ENCODE assay signal across 1 cellular context in genomic region chr16:57409870-57410585, GRCh38.
TF ChIP-seq lines count a peak whose summit lies in the region.

No MANE protein-coding gene starts in this region.

TF ChIP-seq in K562, 482 proteins besides CTCF, POLR2A, EP300 and RAD21:
- TF ChIP-seq ZFP36 (IDR thresholded peaks at IDR 0.05; ENCODE audit: low read depth, low read length, partially characterized antibody) (peak; percentile 89), POLR2AphosphoS5 (IDR thresholded peaks at IDR 0.05; ENCODE audit: control insufficient read depth, insufficient read depth, low read depth, low read length) (no peak), PBX2 (CRISPR knock-in tag; IDR thresholded peaks at IDR 0.05; ENCODE audit: low read depth) (no peak), PBX2 (tag; conservative IDR thresholded peaks at IDR 0.05; ENCODE audit: low read depth) (0 out of 2 replicates have a peak, but pooled peaks have one; percentile 21), NR2C2 (CRISPR knock-in tag; IDR thresholded peaks at IDR 0.05) (no peak), NR2C2 (tag; IDR thresholded peaks at IDR 0.05) (no peak), PKNOX1 (IDR thresholded peaks at IDR 0.05) (peak; percentile 31; the same call in 1 of the 2 replicates), ZNF121 (CRISPR knock-in tag; conservative IDR thresholded peaks at IDR 0.05) (no peak), EGR1 (conservative IDR thresholded peaks at IDR 0.05) (no peak), TCFL5 (CRISPR knock-in tag; conservative IDR thresholded peaks at IDR 0.05) (no peak), ZNF695 (CRISPR knock-in tag; IDR thresholded peaks at IDR 0.05) (no peak), ATF2 (CRISPR knock-in tag; IDR thresholded peaks at IDR 0.05) (no peak), MEIS2 (IDR thresholded peaks at IDR 0.05; ENCODE audit: partially characterized antibody) (peak; percentile 39), CTBP1 (IDR thresholded peaks at IDR 0.05; ENCODE audit: borderline replicate concordance) (no peak), ZNF75A (CRISPR knock-in tag; IDR thresholded peaks at IDR 0.05) (no peak), ZNF318 (IDR thresholded peaks at IDR 0.05; ENCODE audit: borderline replicate concordance in 1 of 2, low read depth in 1 of 2) (no peak), HDAC6 (IDR thresholded peaks at IDR 0.05; ENCODE audit: low read depth, low read length) (no peak)
